ENCODE assay signal across 9 cellular contexts in genomic region chr11:108672113-108672512, GRCh38. TPM values are rescaled to one million over a fixed set of nuclear protein-coding genes. Genes with fewer than 3 reads are reported as not detected.
DNase-seq lines count a peak whose midpoint lies in the region; ATAC-seq, FAIRE-seq and TF ChIP-seq lines count a peak whose summit lies in the region.
"Had no signal": no experiment of that assay in that cellular context is flagged by ENCODE, and none has a peak within 500 bp of the region (broad histone marks: within the 10 kb centered on the region; RNA-seq: fewer than 3 reads in every experiment).

No MANE protein-coding gene starts in this region.

- dilution Hi-C loops in keratinocyte (cut with MboI; ENCODE audit: extremely low pct_ligation_motif_present, low sequenced_read_pairs), result no loop called here

- H3K79me2 ChIP-seq in astrocyte (ENCODE audit: insufficient read depth, low read length) (peaks cover 76% of the 10 kb centered on the region), keratinocyte (ENCODE audit: control insufficient read depth, insufficient read depth, low read length) (peaks cover 52% of the 10 kb centered on the region)

- H3K9me3 Mint-ChIP-seq in astrocyte (ENCODE audit: unreplicated experiment) (no peaks in the 10 kb centered on the region), natural killer cell (no peaks in the 10 kb centered on the region)
- H3K9me3 Mint-ChIP-seq: activated CD4-positive, alpha-beta T cell treated with anti-CD3 and anti-CD28 coated beads, Interleukin-2, amount 10 ng/mL, durations not matched to agents 24 days and 14 days had no signal

- H3K9me1 ChIP-seq in keratinocyte (ENCODE audit: control insufficient read depth, extremely low read depth, insufficient read depth, low read length), result peaks cover 2% of the 10 kb centered on the region

- TF ChIP-seq CTCF in astrocyte (IDR thresholded peaks at IDR 0.05; ENCODE audit: insufficient read depth, low read depth, low read length), result no peak
- no peak for TF ChIP-seq CTCF in keratinocyte (optimal IDR thresholded peaks at IDR 0.05 in 1 of 3, IDR thresholded peaks at IDR 0.05 in 1 of 3, conservative IDR thresholded peaks at IDR 0.05 in 1 of 3; ENCODE audit: extremely low read depth in 1 of 3, insufficient read depth in 2 of 3, low read length in 3 of 3)
- TF ChIP-seq CTCF in psoas muscle (IDR thresholded peaks at IDR 0.05), result no peak
- TF ChIP-seq CTCF in natural killer cell (IDR thresholded peaks at IDR 0.05), result no peak

- H3K4me1 ChIP-seq in astrocyte (ENCODE audit: insufficient read depth, low read length), result peaks cover 9% of the 10 kb centered on the region
- peaks cover 8% of the 10 kb centered on the region for H3K4me1 ChIP-seq in keratinocyte (ENCODE audit: control insufficient read depth, extremely low read depth, insufficient read depth, low read length)
- H3K4me1 ChIP-seq in psoas muscle, result peaks cover 9% of the 10 kb centered on the region

- ATAC-seq in psoas muscle, result no peak
- no peak for ATAC-seq in natural killer cell

- intact Hi-C loops in psoas muscle (cut with DNase I), result no loop called here
- intact Hi-C loops in natural killer cell (cut with micrococcal nuclease), result no loop called here

- H3K27me3 Mint-ChIP-seq in astrocyte (ENCODE audit: low read depth, unreplicated experiment) (no peaks in the 10 kb centered on the region), natural killer cell (ENCODE audit: low read depth in 2 of 2) (no peaks in the 10 kb centered on the region)
- H3K27me3 Mint-ChIP-seq: activated CD4-positive, alpha-beta T cell treated with anti-CD3 and anti-CD28 coated beads, Interleukin-2, amount 10 ng/mL, durations not matched to agents 24 days and 14 days had no signal

- H3K9me3 ChIP-seq in astrocyte (ENCODE audit: insufficient read depth, low read depth, low read length) (no peaks in the 10 kb centered on the region), keratinocyte (ENCODE audit: control insufficient read depth, low read depth, low read length) (no peaks in the 10 kb centered on the region), psoas muscle (no peaks in the 10 kb centered on the region)

- H3K27me3 ChIP-seq in astrocyte (ENCODE audit: insufficient read depth, low read length) (no peaks in the 10 kb centered on the region), keratinocyte (ENCODE audit: control insufficient read depth, extremely low read depth, insufficient read depth, low read length) (no peaks in the 10 kb centered on the region), psoas muscle (ENCODE audit: insufficient read depth in 3 of 3, low read length in 2 of 3) (no peaks in the 10 kb centered on the region)

- FAIRE-seq in astrocyte (lab: Jason Lieb, UNC) (peak; percentile 47), keratinocyte (lab: Jason Lieb, UNC) (no peak), H54 (lab: Jason Lieb, UNC) (no peak)

- H3K4me1 Mint-ChIP-seq in astrocyte (ENCODE audit: low read depth, unreplicated experiment) (peaks cover 12% of the 10 kb centered on the region), natural killer cell (peaks cover 22 to 37% of the 10 kb centered on the region in 2 donors)

- H4K20me1 ChIP-seq in astrocyte (ENCODE audit: insufficient read depth, low read length) (peaks cover 26% of the 10 kb centered on the region), keratinocyte (ENCODE audit: control insufficient read depth, extremely low read depth, insufficient read depth, low read length) (no peaks in the 10 kb centered on the region)

- DNase-seq in AG08396 (ENCODE audit: low spot score) (peak; percentile 30), LHCN-M2 (ENCODE audit: low read depth) (peak; percentile 26), astrocyte (ENCODE audit: low read depth) (peak; percentile 70), keratinocyte (ENCODE audit: low read depth, low spot score) (no peak), psoas muscle (no peak), natural killer cell (no peak), activated T-cell treated with anti-CD3 and anti-CD28 coated beads for 4 hours (no peak), H54 (ENCODE audit: insufficient read length, low spot score) (no peak)
- DNase-seq: activated CD4-positive, alpha-beta T cell treated with anti-CD3 and anti-CD28 coated beads, Interleukin-2, amount 10 ng/mL, durations not matched to agents 24 days and 14 days had no signal

- H3K9ac ChIP-seq in astrocyte (ENCODE audit: low read length), result peak overlapping the region; percentile 43
- H3K9ac ChIP-seq in keratinocyte (ENCODE audit: control insufficient read depth, extremely low read depth, insufficient read depth, low read length), result no peak overlapping the region

- WGBS in psoas muscle, 3 donors, result 53 to 65% (median 54%) methylated on average over 3 of the region's 3 CpGs

- TF ChIP-seq POLR2A in H54 (IDR thresholded peaks at IDR 0.05; ENCODE audit: low read depth, low read length), result no peak

- H3K4me3 ChIP-seq in astrocyte (ENCODE audit: insufficient read depth, low read depth, low read length) (no peak overlapping the region), keratinocyte (ENCODE audit: control insufficient read depth in 2 of 3, extremely low read depth in 1 of 3, insufficient read depth in 2 of 3, low read depth in 1 of 3, low read length in 3 of 3) (no peak overlapping the region), psoas muscle (no peak overlapping the region)

- H3K27ac ChIP-seq in astrocyte (ENCODE audit: low read depth, low read length) (no peak overlapping the region), keratinocyte (ENCODE audit: control insufficient read depth, insufficient read depth, low read length) (no peak overlapping the region), psoas muscle (no peak overlapping the region)

- peaks cover 14% of the 10 kb centered on the region for H3K36me3 Mint-ChIP-seq in astrocyte (ENCODE audit: low read depth, unreplicated experiment)
- H3K36me3 Mint-ChIP-seq in natural killer cell, result peaks cover 3% of the 10 kb centered on the region

- peak overlapping the region; percentile 66 for H3K27ac Mint-ChIP-seq in astrocyte (ENCODE audit: unreplicated experiment)
- H3K27ac Mint-ChIP-seq in natural killer cell, result no peak overlapping the region
- H3K27ac Mint-ChIP-seq: activated CD4-positive, alpha-beta T cell treated with anti-CD3 and anti-CD28 coated beads, Interleukin-2, amount 10 ng/mL, durations not matched to agents 24 days and 14 days had no signal

- H3K4me3 Mint-ChIP-seq in astrocyte (ENCODE audit: unreplicated experiment) (no peak overlapping the region), natural killer cell (no peak overlapping the region)
- H3K4me3 Mint-ChIP-seq: activated CD4-positive, alpha-beta T cell treated with anti-CD3 and anti-CD28 coated beads, Interleukin-2, amount 10 ng/mL, durations not matched to agents 24 days and 14 days had no signal

- H3K4me2 ChIP-seq in astrocyte (ENCODE audit: low read length), result peak overlapping the region; percentile 63
- peak overlapping the region; percentile 34 for H3K4me2 ChIP-seq in keratinocyte (ENCODE audit: control insufficient read depth, extremely low read depth, insufficient read depth, low read depth, low read length)

- peaks cover 11% of the 10 kb centered on the region for H3K36me3 ChIP-seq in astrocyte (ENCODE audit: insufficient read depth, low read length)
- peaks cover 4 to 11% of the 10 kb centered on the region in 2 experiments for H3K36me3 ChIP-seq in keratinocyte (ENCODE audit: control insufficient read depth in 2 of 2, extremely low read depth in 1 of 2, insufficient read depth in 2 of 2, low read length in 2 of 2)
- H3K36me3 ChIP-seq in psoas muscle (ENCODE audit: insufficient read depth in 1 of 2, low read depth in 1 of 2), result peaks cover 0 to 38% of the 10 kb centered on the region in 2 donors

- H2AFZ ChIP-seq in astrocyte (ENCODE audit: low read depth, low read length) (no peak overlapping the region), keratinocyte (ENCODE audit: control insufficient read depth, low read length) (peak overlapping the region; percentile 17)

RNA-seq across cellular contexts. Expression of gene DDX10, which starts 7.2 kb away (rescaled TPM):
- total RNA-seq in LHCN-M2 (2014; rRNA removed), result 27.8 and 28.5 TPM in 2 replicates
- polyA plus RNA-seq in LHCN-M2 (2012), result 10.5 TPM
- total RNA-seq in astrocyte, result 27.1 and 32.2 TPM in 2 replicates
- 23.4 to 32.3 TPM (median 29.5 TPM) in 3 replicates for polyA plus RNA-seq in keratinocyte
- 30.9 TPM for polyA plus RNA-seq in keratinocyte (2011; ENCODE audit: low read depth)
- 21.1 and 35.6 TPM in 2 replicates for polyA plus RNA-seq in keratinocyte (2011; cell fraction: cytosol; rRNA removed)
- polyA plus RNA-seq in keratinocyte (2011; cell fraction: nucleus; rRNA removed), result 43.8 and 46.1 TPM in 2 replicates
- polyA plus RNA-seq in keratinocyte (2012; ENCODE audit: low replicate concordance), result 21.1 and 21.4 TPM in 2 replicates
- 15.6 to 47.1 TPM (median 37.6 TPM) in 3 replicates for polyA minus RNA-seq in keratinocyte
- 12.9 TPM for polyA minus RNA-seq in keratinocyte (2011; cell fraction: cytosol; rRNA and poly(A)+ RNA removed)
- 18.8 and 41.8 TPM in 2 replicates for polyA minus RNA-seq in keratinocyte (2011; cell fraction: nucleus; rRNA and poly(A)+ RNA removed)
- total RNA-seq in psoas muscle, result 10 to 100 TPM; 10.0 to 15.4 (median 11.9) TPM
- polyA plus RNA-seq in psoas muscle, result 10 to 100 TPM; 10.6 to 18.0 (median 11.4) TPM
- 10 to 100 TPM; 23.4 to 30.9 (median 24.9) TPM for total RNA-seq in natural killer cell

Comparison
In these comparisons a context has a peak if more than half of its experiments do, and no peak if none do; other contexts are left out.
1. DNase-seq: peak in AG08396 (single experiment), LHCN-M2 (single experiment) and astrocyte (single experiment); none in keratinocyte (single experiment), psoas muscle (0 of 2), natural killer cell (single experiment), activated T-cell treated with anti-CD3 and anti-CD28 coated beads for 4 hours (single experiment) and H54 (single experiment).